13 cellular contexts compared by ENCODE assay signal in the genomic region with DNA sequence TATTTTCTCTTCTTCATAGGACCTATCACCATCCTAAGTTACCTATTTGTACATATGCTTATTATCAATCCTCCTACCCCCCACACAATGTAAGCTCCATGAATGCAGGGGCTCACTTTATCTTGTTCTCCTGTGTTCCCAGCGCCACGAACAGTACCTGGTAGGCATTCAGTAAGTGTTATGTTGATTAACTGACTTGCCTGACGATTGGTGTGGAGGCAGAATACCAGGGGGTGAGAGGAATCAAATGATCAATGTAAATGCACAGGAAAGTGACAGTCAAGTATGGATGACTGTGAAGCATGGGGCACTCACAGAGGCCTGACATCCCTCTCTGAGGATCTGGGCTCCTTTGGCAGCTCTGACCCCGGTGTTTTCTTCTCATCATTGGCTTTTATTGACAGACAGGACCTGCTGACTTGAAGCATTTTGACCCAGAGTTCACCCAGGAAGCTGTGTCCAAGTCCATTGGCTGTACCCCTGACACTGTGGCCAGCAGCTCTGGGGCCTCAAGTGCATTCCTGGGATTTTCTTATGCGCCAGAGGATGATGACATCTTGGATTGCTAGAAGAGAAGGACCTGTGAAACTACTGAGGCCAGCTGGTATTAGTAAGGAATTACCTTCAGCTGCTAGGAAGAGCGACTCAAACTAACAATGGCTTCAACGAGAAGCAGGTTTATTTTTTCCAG. TPM values are rescaled to one million over a fixed set of nuclear protein-coding genes. Genes with fewer than 3 reads are reported as not detected.
DNase-seq lines count a peak whose midpoint lies in the region; ATAC-seq, FAIRE-seq and TF ChIP-seq lines count a peak whose summit lies in the region.
"Had no signal": no experiment of that assay in that cellular context is flagged by ENCODE, and none has a peak within 500 bp of the region (broad histone marks: within the 10 kb centered on the region; RNA-seq: fewer than 3 reads in every experiment).

No MANE protein-coding gene starts in this region.

- no peaks in the 10 kb centered on the region for H3K27me3 ChIP-seq in HepG2 (ENCODE audit: control insufficient read depth in 1 of 2, insufficient read depth in 2 of 2, low read length in 2 of 2)

- peak; percentile 62 for ATAC-seq in HepG2

- no peak overlapping the region for H2AFZ ChIP-seq in HepG2 (ENCODE audit: low read length)

- CTCF ChIA-PET in AG04449 (lab: Yijun Ruan, JAX): interaction anchor here (1.2 to 7.3 kb wide), 2 partner anchors 36 to 47 kb away, joined by 3 to 52 read pairs; no protein-coding TSS in a partner anchor
- CTCF ChIA-PET in HepG2 (lab: Yijun Ruan, JAX; ENCODE audit: low intra/inter-chr PET ratio, low total read pairs): no interaction called here

- POLR2A ChIA-PET in AG04449 (lab: Yijun Ruan, JAX) (no interaction called here), HepG2 (lab: Yijun Ruan, JAX) (interaction anchor here (0.6 to 4.9 kb wide), 8 partner anchors 13 to 68 kb away, joined by 3 to 92 read pairs (median 5); a partner anchor contains a TSS)

- in situ Hi-C loops in HepG2 (cut with HindIII; ENCODE audit: extremely low pct_ligation_motif_present, low pct_unique_long_range_greater_than_20kb): no loop called here

- no peak overlapping the region for H3K4me3 ChIP-seq in AG04449 (ENCODE audit: low read depth, low read length)
- no peak overlapping the region for H3K4me3 ChIP-seq in HepG2 (replicated peaks in 1 of 3; ENCODE audit: insufficient read depth in 1 of 3, low read depth in 2 of 3, low read length in 3 of 3)

- 0 out of 5 replicates have a peak, but pooled peaks cover 0 to 3% of the 10 kb centered on the region in 2 experiments for H3K36me3 ChIP-seq in HepG2 (replicated peaks in 1 of 2; ENCODE audit: control insufficient read depth in 1 of 2, insufficient read depth in 2 of 2, low read length in 2 of 2)

- TF ChIP-seq EP300 in HepG2 (IDR thresholded peaks at IDR 0.05; ENCODE audit: low read depth in 2 of 2, low read length in 2 of 2) (no peak), HepG2 (CRISPR knock-in tag; IDR thresholded peaks at IDR 0.05; ENCODE audit: borderline replicate concordance) (no peak)

- peak; percentile 18 for FAIRE-seq in HepG2 (lab: Jason Lieb, UNC)
- FAIRE-seq: frontal cortex had no signal

- peak overlapping the region; percentile 32 for H3K4me2 ChIP-seq in HepG2 (ENCODE audit: low read depth, low read length)

- peak overlapping the region; percentile 95 for H3K27ac Mint-ChIP-seq in chondrocyte (ENCODE audit: unreplicated experiment)
- H3K27ac Mint-ChIP-seq: activated B cell treated with CpG ODN at 0.5 μM for 24 hours; activated T-helper 2 cell treated with anti-CD3 and anti-CD28 coated beads, Interferon-gamma antibody, Interleukin-2, Interleukin-4, amounts not matched to agents 10 μg/mL and 5 μg/mL and 100 μg/mL, durations not matched to agents 14 hours and 24 hours and 36 hours had no signal

- no peaks in the 10 kb centered on the region for H3K9me3 Mint-ChIP-seq in chondrocyte (ENCODE audit: low read depth)
- H3K9me3 Mint-ChIP-seq: activated B cell treated with CpG ODN at 0.5 μM for 24 hours; activated T-helper 2 cell treated with anti-CD3 and anti-CD28 coated beads, Interferon-gamma antibody, Interleukin-2, Interleukin-4, amounts not matched to agents 10 μg/mL and 5 μg/mL and 100 μg/mL, durations not matched to agents 14 hours and 24 hours and 36 hours had no signal

- peak; percentile 41 for DNase-seq in AG04449 (ENCODE audit: low read depth, low spot score)
- DNase-seq in HS-27A (ENCODE audit: low read depth): peak; percentile 66
- peak; percentile 39 for DNase-seq in chondrocyte (ENCODE audit: low spot score)
- DNase-seq in HepG2 (ENCODE audit: low spot score): peak; percentile 74
- no peak for DNase-seq in DMS114 treated with DMSO at 0.1 percent for 48 hours (lab: John Stamatoyannopoulos, UW; ENCODE audit: unreplicated experiment)
- DNase-seq in activated CD4-positive, alpha-beta T cell treated with anti-CD3 and anti-CD28 coated beads for 4 hours: no peak
- DNase-seq in SIG-M5 (lab: John Stamatoyannopoulos, UW): no peak
- DNase-seq in stimulated activated CD4-positive, alpha-beta T cell treated with anti-CD3 and anti-CD28 coated beads, Interleukin-15, amount 100 ng/mL, for 24 hours: no peak
- DNase-seq: activated B cell treated with CpG ODN at 0.5 μM for 24 hours; central memory CD4-positive, alpha-beta T cell had no signal

- H3K9me3 ChIP-seq in HepG2 (ENCODE audit: low read length): no peaks in the 10 kb centered on the region

- no peak overlapping the region for H3K4me3 Mint-ChIP-seq in chondrocyte (ENCODE audit: unreplicated experiment)
- H3K4me3 Mint-ChIP-seq: activated B cell treated with CpG ODN at 0.5 μM for 24 hours had no signal

- no peaks in the 10 kb centered on the region for H3K79me2 ChIP-seq in HepG2 (ENCODE audit: insufficient read depth, low read length)

- no peaks in the 10 kb centered on the region for H4K20me1 ChIP-seq in HepG2 (ENCODE audit: insufficient read depth, low read length)

- H3K36me3 Mint-ChIP-seq in chondrocyte (ENCODE audit: low read depth): no peaks in the 10 kb centered on the region

- no peaks in the 10 kb centered on the region for H3K27me3 Mint-ChIP-seq in chondrocyte (ENCODE audit: low read depth)

- TF ChIP-seq POLR2A in HepG2 (IDR thresholded peaks at IDR 0.05; ENCODE audit: insufficient read depth in 1 of 2, low read depth in 2 of 2, low read length in 2 of 2): no peak

- TF ChIP-seq RAD21 in HepG2 (CRISPR knock-in tag; IDR thresholded peaks at IDR 0.05): no peak

- H3K4me1 ChIP-seq in HepG2 (ENCODE audit: insufficient read depth, low read length): peaks cover 39% of the 10 kb centered on the region

- BruUV-seq in HepG2 (replicated peaks; lab: Mats Ljungman, UMichigan): no TSS peak

- no peak for TF ChIP-seq CTCF in AG04449 (IDR thresholded peaks at IDR 0.05; ENCODE audit: insufficient read depth, low read length, missing control alignments)
- TF ChIP-seq CTCF in chondrocyte (IDR thresholded peaks at IDR 0.05): no peak
- TF ChIP-seq CTCF in HepG2 (CRISPR knock-in tag; IDR thresholded peaks at IDR 0.05): no peak

- 68% methylated on average over 7 of the region's 7 CpGs for WGBS in HepG2 (ENCODE audit: low lambda C conversion rate)

- H3K27ac ChIP-seq in HepG2 (ENCODE audit: extremely low read length, insufficient read depth, low read length): peak overlapping the region; percentile 46

- intact Hi-C loops in HepG2 (cut with micrococcal nuclease; ENCODE audit: unreplicated experiment): no loop called here

- peaks cover 34% of the 10 kb centered on the region for H3K4me1 Mint-ChIP-seq in chondrocyte (ENCODE audit: low read depth)

- no peak overlapping the region for H3K9ac ChIP-seq in HepG2 (ENCODE audit: insufficient read depth, low read depth, low read length)

RNA-seq across cellular contexts. Expression of a gene that starts 6.1 kb away (rescaled TPM):
- total RNA-seq in chondrocyte (38.9 to 41.1 TPM (median 39.8 TPM) in 3 replicates), HepG2 (2016; rRNA removed; fragmentation: Illumina TruSeq; extraction: Trizol) (64.0 and 80.6 TPM in 2 replicates)
- 77.1 and 79.7 TPM in 2 replicates for total RNA-seq in HepG2 (2016; cell fraction: cytosol; rRNA removed; fragmentation: Illumina TruSeq; extraction: Trizol; ENCODE audit: low read depth)
- total RNA-seq in HepG2 (2016; cell fraction: insoluble cytoplasmic fraction; rRNA removed; fragmentation: Illumina TruSeq; extraction: Trizol): 66.3 and 80.0 TPM in 2 replicates
- total RNA-seq in HepG2 (2016; cell fraction: membrane; rRNA removed; fragmentation: Illumina TruSeq; extraction: Trizol): 101 and 102 TPM in 2 replicates
- 36.2 and 38.4 TPM in 2 replicates for total RNA-seq in HepG2 (2016; cell fraction: nucleus; rRNA removed; fragmentation: Illumina TruSeq; extraction: Trizol)
- 36.9 and 48.0 TPM in 2 replicates for polyA plus RNA-seq in HepG2 (2011; rRNA removed)
- 35.4 and 36.4 TPM in 2 replicates for polyA plus RNA-seq in HepG2 (2011; cell fraction: cytosol; rRNA removed)
- 22.2 and 22.4 TPM in 2 replicates for polyA plus RNA-seq in HepG2 (2011; cell fraction: nucleus; rRNA removed)
- polyA plus RNA-seq in HepG2 (2012): 31.1 and 41.7 TPM in 2 replicates
- polyA plus RNA-seq in HepG2 (2016; cell fraction: cytosol; fragmentation: Illumina TruSeq; extraction: Trizol; ENCODE audit: low read depth): 83.2 and 85.7 TPM in 2 replicates
- 91.0 and 94.9 TPM in 2 replicates for polyA plus RNA-seq in HepG2 (2016; cell fraction: insoluble cytoplasmic fraction; fragmentation: Illumina TruSeq; extraction: Trizol; ENCODE audit: low read depth)
- polyA plus RNA-seq in HepG2 (2016; cell fraction: membrane; fragmentation: Illumina TruSeq; extraction: Trizol; ENCODE audit: low read depth): 85.8 and 88.2 TPM in 2 replicates
- polyA plus RNA-seq in HepG2 (2016; cell fraction: nucleus; fragmentation: Illumina TruSeq; extraction: Trizol; ENCODE audit: insufficient read depth, low read depth): 41.4 and 43.4 TPM in 2 replicates
- 53.4 and 59.7 TPM in 2 replicates for polyA minus RNA-seq in HepG2 (2011; rRNA and poly(A)+ RNA removed; ENCODE audit: low replicate concordance)
- 15.6 and 20.1 TPM in 2 replicates for polyA minus RNA-seq in HepG2 (2011; cell fraction: cytosol; rRNA and poly(A)+ RNA removed)
- 21.4 and 26.9 TPM in 2 replicates for polyA minus RNA-seq in HepG2 (2011; cell fraction: nucleus; rRNA and poly(A)+ RNA removed)

RNA-seq across cellular contexts. Expression of a gene that starts 25.8 kb away (rescaled TPM):
- total RNA-seq in chondrocyte (0.45 to 2.1 TPM (median 0.54 TPM) in 3 replicates), HepG2 (2016; rRNA removed; fragmentation: Illumina TruSeq; extraction: Trizol) (29.4 and 34.3 TPM in 2 replicates)
- total RNA-seq in HepG2 (2016; cell fraction: cytosol; rRNA removed; fragmentation: Illumina TruSeq; extraction: Trizol; ENCODE audit: low read depth): 8.6 and 11.8 TPM in 2 replicates
- total RNA-seq in HepG2 (2016; cell fraction: insoluble cytoplasmic fraction; rRNA removed; fragmentation: Illumina TruSeq; extraction: Trizol): 29.7 and 31.2 TPM in 2 replicates
- 25.9 and 26.5 TPM in 2 replicates for total RNA-seq in HepG2 (2016; cell fraction: membrane; rRNA removed; fragmentation: Illumina TruSeq; extraction: Trizol)
- 19.8 and 26.8 TPM in 2 replicates for total RNA-seq in HepG2 (2016; cell fraction: nucleus; rRNA removed; fragmentation: Illumina TruSeq; extraction: Trizol)
- 6.2 and 12.6 TPM in 2 replicates for polyA plus RNA-seq in HepG2 (2011; rRNA removed)
- 3.9 and 5.3 TPM in 2 replicates for polyA plus RNA-seq in HepG2 (2011; cell fraction: cytosol; rRNA removed)
- polyA plus RNA-seq in HepG2 (2011; cell fraction: nucleus; rRNA removed): 24.1 and 26.7 TPM in 2 replicates
- polyA plus RNA-seq in HepG2 (2012): 6.9 and 8.9 TPM in 2 replicates
- polyA plus RNA-seq in HepG2 (2016; cell fraction: cytosol; fragmentation: Illumina TruSeq; extraction: Trizol; ENCODE audit: low read depth): 5.2 and 5.4 TPM in 2 replicates
- 21.3 and 23.7 TPM in 2 replicates for polyA plus RNA-seq in HepG2 (2016; cell fraction: insoluble cytoplasmic fraction; fragmentation: Illumina TruSeq; extraction: Trizol; ENCODE audit: low read depth)
- polyA plus RNA-seq in HepG2 (2016; cell fraction: membrane; fragmentation: Illumina TruSeq; extraction: Trizol; ENCODE audit: low read depth): 14.3 and 14.5 TPM in 2 replicates
- polyA plus RNA-seq in HepG2 (2016; cell fraction: nucleus; fragmentation: Illumina TruSeq; extraction: Trizol; ENCODE audit: insufficient read depth, low read depth): 36.0 and 42.8 TPM in 2 replicates
- polyA minus RNA-seq in HepG2 (2011; rRNA and poly(A)+ RNA removed; ENCODE audit: low replicate concordance): 1.3 and 17.3 TPM in 2 replicates
- 4.6 and 10.9 TPM in 2 replicates for polyA minus RNA-seq in HepG2 (2011; cell fraction: cytosol; rRNA and poly(A)+ RNA removed)
- polyA minus RNA-seq in HepG2 (2011; cell fraction: nucleus; rRNA and poly(A)+ RNA removed): 16.4 and 18.5 TPM in 2 replicates
- total RNA-seq: pulmonary artery endothelial cell had no signal

Comparison
In these comparisons a context has a peak if more than half of its experiments do, and no peak if none do; other contexts are left out.
1. DNase-seq: peak in AG04449 (single experiment), HS-27A (single experiment), chondrocyte (single experiment) and HepG2 (single experiment); none in DMS114 treated with DMSO at 0.1 percent for 48 hours (single experiment), activated CD4-positive, alpha-beta T cell treated with anti-CD3 and anti-CD28 coated beads for 4 hours (0 of 2), SIG-M5 (single experiment) and stimulated activated CD4-positive, alpha-beta T cell treated with anti-CD3 and anti-CD28 coated beads, Interleukin-15, amount 100 ng/mL, for 24 hours (single experiment).